20 cellular contexts compared by ENCODE assay signal in the genomic region with DNA sequence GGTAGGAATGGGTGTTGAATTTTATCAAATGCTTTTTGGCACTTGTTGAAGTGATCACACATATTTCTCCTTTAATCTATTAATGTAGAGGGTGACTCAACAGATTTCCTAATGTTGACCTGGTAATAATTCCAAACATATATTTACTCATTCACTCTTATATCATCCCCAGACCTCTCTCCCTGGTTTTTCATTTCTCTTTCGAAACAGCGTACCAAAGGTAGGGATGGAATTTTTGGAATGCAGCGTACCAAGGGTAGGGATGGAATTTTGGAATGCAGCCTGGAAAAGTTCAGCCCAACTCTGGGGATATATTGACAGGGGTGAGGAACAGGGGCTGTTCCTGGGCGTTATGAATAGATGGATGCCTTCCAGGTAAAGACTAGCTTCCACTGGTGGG. TPM values are rescaled to one million over a fixed set of nuclear protein-coding genes. Genes with fewer than 3 reads are reported as not detected.
DNase-seq lines count a peak whose midpoint lies in the region; TF ChIP-seq lines count a peak whose summit lies in the region.
"Had no signal": no experiment of that assay in that cellular context is flagged by ENCODE, and none has a peak within 500 bp of the region (broad histone marks: within the 10 kb centered on the region; RNA-seq: fewer than 3 reads in every experiment).

No MANE protein-coding gene starts in this region.

- no CpG with 5 or more reads among the region's 4 CpGs for WGBS in neuronal stem cell (ENCODE audit: extremely low coverage in 2 of 2, insufficient read length in 2 of 2, insufficient replicate concordance in 1 of 2), 2 donors

- H3K18ac ChIP-seq in neuronal stem cell (ENCODE audit: low read length): no peak overlapping the region

- H3K14ac ChIP-seq in neuronal stem cell (ENCODE audit: low read length): no peak overlapping the region

- no peak overlapping the region for H2BK120ac ChIP-seq in neuronal stem cell (ENCODE audit: low read depth, low read length)

- peaks cover 20% of the 10 kb centered on the region for H3K4me1 Mint-ChIP-seq in mesothelial cell of epicardium

- H3K9me3 ChIP-seq in neuronal stem cell (replicated peaks in 1 of 2; ENCODE audit: control insufficient read depth in 2 of 2, insufficient read depth in 1 of 2, low read depth in 1 of 2, low read length in 2 of 2): peaks cover 1 to 16% of the 10 kb centered on the region in 2 donors
- no peaks in the 10 kb centered on the region for H3K9me3 ChIP-seq in A673 (ENCODE audit: low read depth, low read length, poor library complexity, severe bottlenecking)
- H3K9me3 ChIP-seq: gastrocnemius medialis, transverse colon had no signal

- intact Hi-C loops in A673 (cut with micrococcal nuclease; ENCODE audit: unreplicated experiment): no loop called here

- peaks cover 8% of the 10 kb centered on the region for H3K9me3 Mint-ChIP-seq in mesothelial cell of epicardium

- H3K4me3 ChIP-seq in cardiac fibroblast (replicated peaks in 1 of 2; ENCODE audit: low read depth in 2 of 2, low read length in 2 of 2) (no peak overlapping the region), neuronal stem cell (ENCODE audit: low read length in 2 of 2) (no peak overlapping the region), A673 (ENCODE audit: low read depth, low read length, poor library complexity, severe bottlenecking) (no peak overlapping the region)
- H3K4me3 ChIP-seq: BLaER1 treated with 17β-estradiol and CSF1 and Interleukin-3, amounts not matched to agents 10 nM and 100 nM; gastrocnemius medialis; GM12878; transverse colon had no signal

- DNase-seq in EH (ENCODE audit: low read depth) (peak; percentile 42), cardiac fibroblast (ENCODE audit: low read depth in 2 of 2) (peak; percentile 48 to 65), mesothelial cell of epicardium (ENCODE audit: low spot score in 2 of 2, unreplicated experiment in 2 of 2) (no peak), NCI-H187 (lab: John Stamatoyannopoulos, UW) (no peak), hypothalamus (lab: John Stamatoyannopoulos, UW) (no peak), neuronal stem cell (ENCODE audit: low spot score) (no peak), A673 (ENCODE audit: low spot score) (no peak)
- DNase-seq: anterior cingulate cortex; DMS79 treated with DMSO at 0.1 percent for 48 hours; effector CD4-positive, alpha-beta T cell; gastrocnemius medialis; Kasumi-1; NCI-H1694; stimulated activated CD4-positive, alpha-beta T cell treated with anti-CD3 and anti-CD28 coated beads, Interleukin-2, amount 100 ng/mL, for 24 hours; transverse colon had no signal

- H3K36me3 Mint-ChIP-seq in mesothelial cell of epicardium: peaks cover 18% of the 10 kb centered on the region

- no peak overlapping the region for H4K91ac ChIP-seq in neuronal stem cell (ENCODE audit: low read depth, low read length, poor library complexity)

- H3K4me2 ChIP-seq in neuronal stem cell (ENCODE audit: insufficient read depth, low read length, poor library complexity, severe bottlenecking): no peak overlapping the region
- H3K4me2 ChIP-seq: BLaER1 treated with 17β-estradiol and CSF1 and Interleukin-3, amounts not matched to agents 10 nM and 100 nM had no signal

- H3K27me3 ChIP-seq in neuronal stem cell (ENCODE audit: control insufficient read depth in 3 of 3, insufficient read depth in 3 of 3, low read depth in 1 of 3, low read length in 3 of 3): no peaks in the 10 kb centered on the region
- H3K27me3 ChIP-seq in A673 (replicated peaks; ENCODE audit: insufficient read depth, low read depth, low read length, poor library complexity): no peaks in the 10 kb centered on the region
- H3K27me3 ChIP-seq: BLaER1 treated with 17β-estradiol and CSF1 and Interleukin-3, amounts not matched to agents 10 nM and 100 nM; transverse colon had no signal

- no TSS peak for BruUV-seq in A673 (replicated peaks; lab: Mats Ljungman, UMichigan)

- no peak overlapping the region for H2BK12ac ChIP-seq in neuronal stem cell (ENCODE audit: low read length)

- H3K4me1 ChIP-seq in neuronal stem cell (ENCODE audit: control insufficient read depth in 2 of 2, insufficient read depth in 1 of 2, low read depth in 1 of 2, low read length in 2 of 2) (peaks cover 0 to 3% of the 10 kb centered on the region in 2 donors), A673 (ENCODE audit: insufficient read depth, low read length, poor library complexity, severe bottlenecking) (no peaks in the 10 kb centered on the region)
- H3K4me1 ChIP-seq: gastrocnemius medialis, transverse colon had no signal

- H3K27ac ChIP-seq in neuronal stem cell (replicated peaks; ENCODE audit: low read length) (no peak overlapping the region), A673 (ENCODE audit: low read depth, low read length, poor library complexity, severe bottlenecking) (no peak overlapping the region)
- H3K27ac ChIP-seq: BLaER1 treated with 17β-estradiol and CSF1 and Interleukin-3, amounts not matched to agents 10 nM and 100 nM; gastrocnemius medialis; transverse colon had no signal

- TF ChIP-seq CTCF in cardiac fibroblast (IDR thresholded peaks at IDR 0.05; ENCODE audit: low read depth, low read length): no peak
- TF ChIP-seq CTCF in mesothelial cell of epicardium (IDR thresholded peaks at IDR 0.05; ENCODE audit: unreplicated experiment): no peak
- TF ChIP-seq CTCF in A673 (conservative IDR thresholded peaks at IDR 0.05; ENCODE audit: low read depth, low read length): no peak

- H4K8ac ChIP-seq in neuronal stem cell (ENCODE audit: low read depth, low read length): no peak overlapping the region

- no peak overlapping the region for H2AFZ ChIP-seq in neuronal stem cell (ENCODE audit: low read length)

- no peak overlapping the region for H3K23ac ChIP-seq in neuronal stem cell (ENCODE audit: low read depth, low read length, poor library complexity)

- H3K9ac ChIP-seq in neuronal stem cell (ENCODE audit: low read depth, low read length, poor library complexity): no peak overlapping the region
- H3K9ac ChIP-seq: BLaER1 treated with 17β-estradiol and CSF1 and Interleukin-3, amounts not matched to agents 10 nM and 100 nM had no signal

- no peak overlapping the region for H2BK5ac ChIP-seq in neuronal stem cell (ENCODE audit: low read length)

- H3K79me1 ChIP-seq in neuronal stem cell (ENCODE audit: low read depth, low read length): peaks cover 2% of the 10 kb centered on the region

- no peak overlapping the region for H3K4me3 Mint-ChIP-seq in mesothelial cell of epicardium

- H3K27ac Mint-ChIP-seq in mesothelial cell of epicardium: peak overlapping the region; percentile 84

- H3K4ac ChIP-seq in neuronal stem cell (ENCODE audit: low read length): no peak overlapping the region

- no peaks in the 10 kb centered on the region for H3K27me3 Mint-ChIP-seq in mesothelial cell of epicardium (ENCODE audit: low read depth)

- CTCF ChIA-PET in A673 (lab: Charles Lee): no interaction called here

- peak; percentile 26; the same call in 1 of the 2 replicates for TF ChIP-seq EP300 in Ishikawa (IDR thresholded peaks at IDR 0.05; ENCODE audit: borderline replicate concordance)

- H2BK15ac ChIP-seq in neuronal stem cell (ENCODE audit: low read length): no peak overlapping the region

- no peak overlapping the region for H2AK5ac ChIP-seq in neuronal stem cell (ENCODE audit: low read depth, low read length)

- H3K36me3 ChIP-seq in neuronal stem cell (replicated peaks in 1 of 2; ENCODE audit: control insufficient read depth in 2 of 2, insufficient read depth in 2 of 2, low read length in 2 of 2) (peaks cover 23 to 88% of the 10 kb centered on the region in 2 donors), A673 (ENCODE audit: insufficient read depth, low read length, poor library complexity, severe bottlenecking) (peaks cover 21% of the 10 kb centered on the region)
- H3K36me3 ChIP-seq: gastrocnemius medialis, transverse colon had no signal

- POLR2A ChIA-PET in A673 (lab: Charles Lee; ENCODE audit: low non-redundant PET): interaction anchor here (0.6 kb wide), 1 partner anchor 11 kb away, joined by 3 read pairs; no protein-coding TSS in a partner anchor

- no peak for TF ChIP-seq RAD21 in Ishikawa (IDR thresholded peaks at IDR 0.05; ENCODE audit: low read depth)

TF ChIP-seq in Ishikawa, 13 proteins besides CTCF, POLR2A, EP300 and RAD21 (continues in another document):
- TF ChIP-seq TCF12 (IDR thresholded peaks at IDR 0.05; ENCODE audit: low read depth): 0 out of 2 replicates have a peak, but pooled peaks have one; percentile 25
- peak; percentile 67 for TF ChIP-seq NFIC (IDR thresholded peaks at IDR 0.05)
- TF ChIP-seq TEAD4 (IDR thresholded peaks at IDR 0.05): peak; percentile 96
- no peak for TF ChIP-seq YY1 (IDR thresholded peaks at IDR 0.05; ENCODE audit: low read depth)
- 0 out of 2 replicates have a peak, but pooled peaks have one; percentile 40 for TF ChIP-seq CEBPB (IDR thresholded peaks at IDR 0.05)

RNA-seq across cellular contexts. Expression of gene KIF18B, which starts 7.3 kb away (rescaled TPM):
- total RNA-seq in mesothelial cell of epicardium (19.0 to 20.2 TPM (median 19.2 TPM) in 3 replicates), A673 (2021) (49.4 and 54.3 TPM in 2 replicates)
- 32.8 TPM for polyA plus RNA-seq in neuronal stem cell (2013, experiment 1 of 2)
- 32.5 TPM for polyA plus RNA-seq in neuronal stem cell (2013, experiment 2 of 2)

RNA-seq across cellular contexts. Expression of gene GFAP, which starts 25.0 kb away (rescaled TPM):
- total RNA-seq in mesothelial cell of epicardium (not detected in 3 replicates), A673 (2021) (not detected in 2 replicates)
- 0.20 TPM for polyA plus RNA-seq in neuronal stem cell (2013, experiment 1 of 2)
- polyA plus RNA-seq in neuronal stem cell (2013, experiment 2 of 2): 0.17 TPM
- total RNA-seq: gastrocnemius medialis; GM12878; RPMI7951; T-helper 2 cell treated with Interferon-gamma antibody and Interleukin-4, amounts not matched to agents 100 ng/mL and 5 ng/mL, for 36 hours had no signal

RNA-seq across cellular contexts. Expression of gene C1QL1, which starts 27.8 kb away (rescaled TPM):
- 2.2 to 3.1 TPM (median 3.0 TPM) in 3 replicates for total RNA-seq in mesothelial cell of epicardium
- polyA plus RNA-seq in neuronal stem cell (2013, experiment 1 of 2): 8.7 TPM
- polyA plus RNA-seq in neuronal stem cell (2013, experiment 2 of 2): 8.7 TPM
- 8.6 and 10.8 TPM in 2 replicates for total RNA-seq in A673 (2021)
- total RNA-seq: gastrocnemius medialis, GM12878 had no signal
- polyA plus RNA-seq: GM12878 had no signal

RNA-seq across cellular contexts. Expression of gene EFTUD2, which starts 41.1 kb away (rescaled TPM):
- total RNA-seq in mesothelial cell of epicardium (133 to 145 TPM (median 134 TPM) in 3 replicates), A673 (2021) (133 and 144 TPM in 2 replicates)
- 49.4 TPM for polyA plus RNA-seq in neuronal stem cell (2013, experiment 1 of 2)
- 48.1 TPM for polyA plus RNA-seq in neuronal stem cell (2013, experiment 2 of 2)

Comparison
In these comparisons a context has a peak if more than half of its experiments do, and no peak if none do; other contexts are left out.
1. DNase-seq: peak in EH (single experiment) and cardiac fibroblast (2 of 2); none in mesothelial cell of epicardium (0 of 2), NCI-H187 (0 of 2), hypothalamus (0 of 51), neuronal stem cell (single experiment) and A673 (single experiment).